ENCODE assay signal across 19 cellular contexts in the genomic region with DNA sequence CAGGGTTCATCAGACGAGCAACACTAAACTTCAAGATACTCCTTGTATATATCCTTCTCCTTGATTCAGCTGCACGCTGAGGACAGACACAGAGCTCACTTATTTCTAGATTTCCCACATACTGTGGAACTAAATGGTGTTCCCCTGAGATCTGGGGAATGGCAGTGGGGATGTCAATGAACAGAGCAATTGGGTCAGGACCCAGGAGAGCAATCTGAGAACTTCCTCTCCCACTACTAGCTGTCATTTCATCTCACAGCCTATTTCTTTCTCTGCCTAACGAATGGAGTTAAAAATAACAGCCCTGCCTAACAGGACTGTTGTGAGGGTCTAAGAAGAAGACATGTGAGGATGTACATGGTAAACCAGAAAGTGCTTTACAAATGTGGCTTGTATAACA. TPM values are rescaled to one million over a fixed set of nuclear protein-coding genes. Genes with fewer than 3 reads are reported as not detected.
DNase-seq lines count a peak whose midpoint lies in the region; ATAC-seq and TF ChIP-seq lines count a peak whose summit lies in the region.
"Had no signal": no experiment of that assay in that cellular context is flagged by ENCODE, and none has a peak within 500 bp of the region (broad histone marks: within the 10 kb centered on the region; RNA-seq: fewer than 3 reads in every experiment).

No MANE protein-coding gene starts in this region.

- peaks cover 2 to 15% (median 10%) of the 10 kb centered on the region in 4 donors for H3K4me1 Mint-ChIP-seq in CD4-positive, CD25-positive, alpha-beta regulatory T cell
- H3K4me1 Mint-ChIP-seq in glutamatergic neuron (ENCODE audit: low read depth, unreplicated experiment): peaks cover 10% of the 10 kb centered on the region
- H3K4me1 Mint-ChIP-seq in stimulated activated effector memory CD8-positive, alpha-beta T cell treated with anti-CD3 and anti-CD28 coated beads, Interleukin-12 subunit alpha, Interleukin-12 subunit beta, amount 100 ng/mL, for 72 hours: peaks cover 5% of the 10 kb centered on the region
- peaks cover 3% of the 10 kb centered on the region for H3K4me1 Mint-ChIP-seq in WTC11

- DNase-seq in CD4-positive, CD25-positive, alpha-beta regulatory T cell: no peak
- DNase-seq in glutamatergic neuron (no peak), SHP77 treated with DMSO at 0.1 percent for 48 hours (lab: John Stamatoyannopoulos, UW) (no peak), WTC11 (ENCODE audit: low spot score) (no peak)
- DNase-seq in stimulated activated effector memory CD8-positive, alpha-beta T cell treated with anti-CD3 and anti-CD28 coated beads, Interleukin-12 subunit alpha, Interleukin-12 subunit beta, amount 100 ng/mL, for 72 hours (ENCODE audit: low spot score in 2 of 2): no peak
- DNase-seq: Calu3; CD4-positive, alpha-beta memory T cell; COR-L47; DMS153; DND-41; GOT3; HFFc6 had no signal

- no peak overlapping the region for H3K4me3 Mint-ChIP-seq in CD4-positive, CD25-positive, alpha-beta regulatory T cell
- H3K4me3 Mint-ChIP-seq in glutamatergic neuron (ENCODE audit: unreplicated experiment) (peak overlapping the region; percentile 28), WTC11 (no peak overlapping the region)
- H3K4me3 Mint-ChIP-seq in stimulated activated effector memory CD8-positive, alpha-beta T cell treated with anti-CD3 and anti-CD28 coated beads, Interleukin-12 subunit alpha, Interleukin-12 subunit beta, amount 100 ng/mL, for 72 hours: no peak overlapping the region
- H3K4me3 Mint-ChIP-seq: CD14-positive monocyte; CD4-positive, alpha-beta memory T cell; HFFc6 had no signal

- H3K9me3 Mint-ChIP-seq in CD4-positive, CD25-positive, alpha-beta regulatory T cell: no peaks in the 10 kb centered on the region
- peaks cover under 1% of the 10 kb centered on the region for H3K9me3 Mint-ChIP-seq in glutamatergic neuron (ENCODE audit: unreplicated experiment)
- H3K9me3 Mint-ChIP-seq in stimulated activated effector memory CD8-positive, alpha-beta T cell treated with anti-CD3 and anti-CD28 coated beads, Interleukin-12 subunit alpha, Interleukin-12 subunit beta, amount 100 ng/mL, for 72 hours: no peaks in the 10 kb centered on the region
- H3K9me3 Mint-ChIP-seq in WTC11: peaks cover 3% of the 10 kb centered on the region; the same call in 1 of the 2 replicates
- H3K9me3 Mint-ChIP-seq: CD14-positive monocyte, HFFc6 had no signal

- H3K36me3 Mint-ChIP-seq in CD4-positive, CD25-positive, alpha-beta regulatory T cell: peaks cover 35% of the 10 kb centered on the region
- no peaks in the 10 kb centered on the region for H3K36me3 Mint-ChIP-seq in glutamatergic neuron (ENCODE audit: unreplicated experiment)
- H3K36me3 Mint-ChIP-seq in stimulated activated effector memory CD8-positive, alpha-beta T cell treated with anti-CD3 and anti-CD28 coated beads, Interleukin-12 subunit alpha, Interleukin-12 subunit beta, amount 100 ng/mL, for 72 hours: peaks cover 64% of the 10 kb centered on the region
- peaks cover 3% of the 10 kb centered on the region; the same call in 1 of the 2 replicates for H3K36me3 Mint-ChIP-seq in WTC11

- no peak for TF ChIP-seq CTCF in glutamatergic neuron (IDR thresholded peaks at IDR 0.05; ENCODE audit: partially characterized antibody, unreplicated experiment)
- no peak for TF ChIP-seq CTCF in WTC11 (IDR thresholded peaks at IDR 0.05)

- POLR2A ChIA-PET in WTC11 (lab: Charles Lee): no interaction called here

- ATAC-seq in CD4-positive, CD25-positive, alpha-beta regulatory T cell (ENCODE audit: low read depth in 2 of 2): no peak
- ATAC-seq in stimulated activated effector memory CD8-positive, alpha-beta T cell treated with anti-CD3 and anti-CD28 coated beads, Interleukin-12 subunit alpha, Interleukin-12 subunit beta, amount 100 ng/mL, for 72 hours: no peak
- ATAC-seq in WTC11: no peak
- ATAC-seq in GM18870 (IDR thresholded peaks at IDR 0.05; ENCODE audit: unreplicated experiment): no peak
- ATAC-seq: GM12878 had no signal

- CTCF ChIA-PET in WTC11 (lab: Charles Lee): interaction anchor here (1.3 to 3.4 kb wide), 2 partner anchors 14 to 66 kb away, joined by 3 to 21 read pairs; no protein-coding TSS in a partner anchor

- H3K4me1 ChIP-seq in CD4-positive, CD25-positive, alpha-beta regulatory T cell (ENCODE audit: control insufficient read depth, insufficient read depth, low read length, poor library complexity, severe bottlenecking): no peaks in the 10 kb centered on the region
- H3K4me1 ChIP-seq: HAP-1 had no signal

- peaks cover 64% of the 10 kb centered on the region for H3K36me3 ChIP-seq in CD4-positive, CD25-positive, alpha-beta regulatory T cell (ENCODE audit: control insufficient read depth, insufficient read depth, low read length)

- H3K27me3 ChIP-seq in CD4-positive, CD25-positive, alpha-beta regulatory T cell (ENCODE audit: control insufficient read depth, insufficient read depth, low read length): no peaks in the 10 kb centered on the region

- no peaks in the 10 kb centered on the region for H3K9me3 ChIP-seq in CD4-positive, CD25-positive, alpha-beta regulatory T cell (ENCODE audit: control insufficient read depth in 2 of 2, low read length in 2 of 2)
- H3K9me3 ChIP-seq: HAP-1 had no signal

- peak overlapping the region in 2 of 3 donors; percentile 23 to 26 for H3K27ac Mint-ChIP-seq in CD4-positive, CD25-positive, alpha-beta regulatory T cell
- H3K27ac Mint-ChIP-seq in glutamatergic neuron (ENCODE audit: unreplicated experiment) (no peak overlapping the region), WTC11 (no peak overlapping the region)
- peak overlapping the region; percentile 46 for H3K27ac Mint-ChIP-seq in stimulated activated effector memory CD8-positive, alpha-beta T cell treated with anti-CD3 and anti-CD28 coated beads, Interleukin-12 subunit alpha, Interleukin-12 subunit beta, amount 100 ng/mL, for 72 hours
- H3K27ac Mint-ChIP-seq: HFFc6 had no signal

- H3K4me3 ChIP-seq in CD4-positive, CD25-positive, alpha-beta regulatory T cell (ENCODE audit: low read depth, low read length): no peak overlapping the region
- H3K4me3 ChIP-seq: GM12878, HAP-1 had no signal

- H3K27me3 Mint-ChIP-seq in CD4-positive, CD25-positive, alpha-beta regulatory T cell: no peaks in the 10 kb centered on the region
- H3K27me3 Mint-ChIP-seq in glutamatergic neuron (ENCODE audit: unreplicated experiment) (peaks cover 3% of the 10 kb centered on the region), WTC11 (ENCODE audit: low read depth) (no peaks in the 10 kb centered on the region)
- H3K27me3 Mint-ChIP-seq: CD4-positive, alpha-beta memory T cell had no signal

- no peak overlapping the region for H3K27ac ChIP-seq in CD4-positive, CD25-positive, alpha-beta regulatory T cell (ENCODE audit: insufficient read depth, low read length, poor library complexity, severe bottlenecking)

TF ChIP-seq in WTC11, 78 proteins besides CTCF, POLR2A, EP300 and RAD21 (continues in another document):
- no peak for TF ChIP-seq TEAD4 (CRISPR knock-in tag; IDR thresholded peaks at IDR 0.05)
- TF ChIP-seq, protein P1, sequence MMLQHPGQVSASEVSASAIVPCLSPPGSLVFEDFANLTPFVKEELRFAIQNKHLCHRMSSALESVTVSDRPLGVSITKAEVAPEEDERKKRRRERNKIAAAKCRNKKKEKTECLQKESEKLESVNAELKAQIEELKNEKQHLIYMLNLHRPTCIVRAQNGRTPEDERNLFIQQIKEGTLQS (CRISPR knock-in tag; conservative IDR thresholded peaks at IDR 0.05): no peak
- TF ChIP-seq NFATC4 (CRISPR knock-in tag; IDR thresholded peaks at IDR 0.05): no peak
- no peak for TF ChIP-seq ELF4 (CRISPR knock-in tag; IDR thresholded peaks at IDR 0.05; ENCODE audit: low read depth)
- TF ChIP-seq, protein P2, sequence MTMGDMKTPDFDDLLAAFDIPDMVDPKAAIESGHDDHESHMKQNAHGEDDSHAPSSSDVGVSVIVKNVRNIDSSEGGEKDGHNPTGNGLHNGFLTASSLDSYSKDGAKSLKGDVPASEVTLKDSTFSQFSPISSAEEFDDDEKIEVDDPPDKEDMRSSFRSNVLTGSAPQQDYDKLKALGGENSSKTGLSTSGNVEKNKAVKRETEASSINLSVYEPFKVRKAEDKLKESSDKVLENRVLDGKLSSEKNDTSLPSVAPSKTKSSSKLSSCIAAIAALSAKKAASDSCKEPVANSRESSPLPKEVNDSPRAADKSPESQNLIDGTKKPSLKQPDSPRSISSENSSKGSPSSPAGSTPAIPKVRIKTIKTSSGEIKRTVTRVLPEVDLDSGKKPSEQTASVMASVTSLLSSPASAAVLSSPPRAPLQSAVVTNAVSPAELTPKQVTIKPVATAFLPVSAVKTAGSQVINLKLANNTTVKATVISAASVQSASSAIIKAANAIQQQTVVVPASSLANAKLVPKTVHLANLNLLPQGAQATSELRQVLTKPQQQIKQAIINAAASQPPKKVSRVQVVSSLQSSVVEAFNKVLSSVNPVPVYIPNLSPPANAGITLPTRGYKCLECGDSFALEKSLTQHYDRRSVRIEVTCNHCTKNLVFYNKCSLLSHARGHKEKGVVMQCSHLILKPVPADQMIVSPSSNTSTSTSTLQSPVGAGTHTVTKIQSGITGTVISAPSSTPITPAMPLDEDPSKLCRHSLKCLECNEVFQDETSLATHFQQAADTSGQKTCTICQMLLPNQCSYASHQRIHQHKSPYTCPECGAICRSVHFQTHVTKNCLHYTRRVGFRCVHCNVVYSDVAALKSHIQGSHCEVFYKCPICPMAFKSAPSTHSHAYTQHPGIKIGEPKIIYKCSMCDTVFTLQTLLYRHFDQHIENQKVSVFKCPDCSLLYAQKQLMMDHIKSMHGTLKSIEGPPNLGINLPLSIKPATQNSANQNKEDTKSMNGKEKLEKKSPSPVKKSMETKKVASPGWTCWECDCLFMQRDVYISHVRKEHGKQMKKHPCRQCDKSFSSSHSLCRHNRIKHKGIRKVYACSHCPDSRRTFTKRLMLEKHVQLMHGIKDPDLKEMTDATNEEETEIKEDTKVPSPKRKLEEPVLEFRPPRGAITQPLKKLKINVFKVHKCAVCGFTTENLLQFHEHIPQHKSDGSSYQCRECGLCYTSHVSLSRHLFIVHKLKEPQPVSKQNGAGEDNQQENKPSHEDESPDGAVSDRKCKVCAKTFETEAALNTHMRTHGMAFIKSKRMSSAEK (CRISPR knock-in tag; IDR thresholded peaks at IDR 0.05; ENCODE audit: borderline replicate concordance): no peak

RNA-seq across cellular contexts. Expression of a gene that starts 10.7 kb away (rescaled TPM):
- 60.5 TPM for total RNA-seq in CD4-positive, CD25-positive, alpha-beta regulatory T cell
- polyA plus RNA-seq in CD4-positive, CD25-positive, alpha-beta regulatory T cell: 100 to 1,000 TPM; 108 to 135 (median 124) TPM
- 13.7 TPM for total RNA-seq in glutamatergic neuron (ENCODE audit: unreplicated experiment)
- total RNA-seq in WTC11 (2021): 7.1 to 9.0 TPM (median 8.2 TPM) in 3 replicates

RNA-seq across cellular contexts. Expression of a gene that starts 27.9 kb away (rescaled TPM):
- not detected for total RNA-seq in CD4-positive, CD25-positive, alpha-beta regulatory T cell
- polyA plus RNA-seq in CD4-positive, CD25-positive, alpha-beta regulatory T cell: not detected
- not detected for total RNA-seq in glutamatergic neuron (ENCODE audit: unreplicated experiment)
- 0.16 TPM in 1 of 3 replicates, not detected in the others for total RNA-seq in WTC11 (2021)
- total RNA-seq: A172, A673, Calu3, GM12878, HFFc6 had no signal
- polyA plus RNA-seq: BJ; CD14-positive monocyte; CD4-positive, alpha-beta memory T cell; GM12878 had no signal

Comparison
In these comparisons a context has a peak if more than half of its experiments do, and no peak if none do; other contexts are left out.
1. H3K27ac Mint-ChIP-seq: peak in CD4-positive, CD25-positive, alpha-beta regulatory T cell (2 of 3) and stimulated activated effector memory CD8-positive, alpha-beta T cell treated with anti-CD3 and anti-CD28 coated beads, Interleukin-12 subunit alpha, Interleukin-12 subunit beta, amount 100 ng/mL, for 72 hours (single experiment); none in glutamatergic neuron (single experiment) and WTC11 (single experiment).